In genomic region chr16:66596986-66597848, GRCh38 we compare ENCODE assay signal across 22 cellular contexts. TPM values are rescaled to one million over a fixed set of nuclear protein-coding genes. Genes with fewer than 3 reads are reported as not detected.
DNase-seq lines count a peak whose midpoint lies in the region; ATAC-seq lines count a peak whose summit lies in the region.
"Had no signal": no experiment of that assay in that cellular context is flagged by ENCODE, and none has a peak within 500 bp of the region (broad histone marks: within the 10 kb centered on the region; RNA-seq: fewer than 3 reads in every experiment).

No MANE protein-coding gene starts in this region.

- peak overlapping the region; percentile 44 for H3K4me3 ChIP-seq in CD4-positive, CD25-positive, alpha-beta regulatory T cell (ENCODE audit: low read depth, low read length)
- no peak overlapping the region for H3K4me3 ChIP-seq in CD4-positive, alpha-beta memory T cell (ENCODE audit: low read length in 2 of 2)
- H3K4me3 ChIP-seq in Karpas-422 (ENCODE audit: low read length), result no peak overlapping the region
- H3K4me3 ChIP-seq: esophagus muscularis mucosa, GM23338, thoracic aorta had no signal

- H3K27me3 ChIP-seq in CD4-positive, CD25-positive, alpha-beta regulatory T cell (ENCODE audit: control insufficient read depth, insufficient read depth, low read length), result no peaks in the 10 kb centered on the region
- no peaks in the 10 kb centered on the region for H3K27me3 ChIP-seq in CD4-positive, alpha-beta memory T cell (ENCODE audit: insufficient read depth, low read length)
- H3K27me3 ChIP-seq in Karpas-422 (ENCODE audit: low read length), result no peaks in the 10 kb centered on the region; the same call in 1 of the 2 replicates
- H3K27me3 ChIP-seq: BE2C had no signal

- peak overlapping the region; percentile 50 for H3K27ac ChIP-seq in CD4-positive, CD25-positive, alpha-beta regulatory T cell (ENCODE audit: insufficient read depth, low read length, poor library complexity, severe bottlenecking)
- H3K27ac ChIP-seq in CD4-positive, alpha-beta memory T cell (ENCODE audit: low read depth, low read length), result no peak overlapping the region
- H3K27ac ChIP-seq in Karpas-422 (ENCODE audit: low read length), result no peak overlapping the region
- H3K27ac ChIP-seq: esophagus muscularis mucosa, HL-60, thoracic aorta had no signal

- no peaks in the 10 kb centered on the region for H3K27me3 Mint-ChIP-seq in CD4-positive, CD25-positive, alpha-beta regulatory T cell
- H3K27me3 Mint-ChIP-seq in CD4-positive, alpha-beta memory T cell, result no peaks in the 10 kb centered on the region
- H3K27me3 Mint-ChIP-seq in activated naive CD8-positive, alpha-beta T cell, result no peaks in the 10 kb centered on the region
- H3K27me3 Mint-ChIP-seq: central memory CD8-positive, alpha-beta T cell had no signal

- no peak overlapping the region for H3K9ac ChIP-seq in Karpas-422 (ENCODE audit: low read length)

- H3K27ac Mint-ChIP-seq in CD4-positive, CD25-positive, alpha-beta regulatory T cell, result peak overlapping the region; percentile 72 to 96 (median 74)
- peak overlapping the region; percentile 23 to 81 (median 58) for H3K27ac Mint-ChIP-seq in CD4-positive, alpha-beta memory T cell
- H3K27ac Mint-ChIP-seq in activated naive CD8-positive, alpha-beta T cell, result peak overlapping the region; percentile 13
- H3K27ac Mint-ChIP-seq: activated B cell treated with CpG ODN at 0.5 μM for 24 hours, GM23338, mesothelial cell of epicardium had no signal

- peak overlapping the region; percentile 30 to 76 (median 60) for H3K4me3 Mint-ChIP-seq in CD4-positive, CD25-positive, alpha-beta regulatory T cell
- H3K4me3 Mint-ChIP-seq in CD4-positive, alpha-beta memory T cell, result peak overlapping the region in 3 of 8 donors; percentile 31 to 72 (median 43)
- no peak overlapping the region for H3K4me3 Mint-ChIP-seq in activated naive CD8-positive, alpha-beta T cell
- H3K4me3 Mint-ChIP-seq: activated B cell treated with CpG ODN at 0.5 μM for 24 hours; central memory CD8-positive, alpha-beta T cell; GM23338; IgD-negative memory B cell; mesothelial cell of epicardium had no signal

- H3K9me2 ChIP-seq in Karpas-422 (replicated peaks; ENCODE audit: insufficient read depth, low read length), result no peaks in the 10 kb centered on the region

- H4K20me1 ChIP-seq in Karpas-422 (ENCODE audit: insufficient read depth, low read depth, low read length), result peaks cover 3% of the 10 kb centered on the region; the same call in 1 of the 2 replicates

- CTCF ChIA-PET in CD4-positive, alpha-beta memory T cell (lab: Charles Lee; ENCODE audit: partially characterized antibody), result interaction anchor here (1.1 to 6.7 kb wide), 4 partner anchors 11 to 191 kb away, joined by 4 to 35 read pairs (median 6); no protein-coding TSS in a partner anchor

- no peaks in the 10 kb centered on the region for H3K9me3 ChIP-seq in CD4-positive, CD25-positive, alpha-beta regulatory T cell (ENCODE audit: control insufficient read depth in 2 of 2, low read length in 2 of 2)
- no peaks in the 10 kb centered on the region for H3K9me3 ChIP-seq in CD4-positive, alpha-beta memory T cell (ENCODE audit: control insufficient read depth in 1 of 2, low read length in 2 of 2)
- peaks cover 5% of the 10 kb centered on the region; the same call in 1 of the 2 replicates for H3K9me3 ChIP-seq in Karpas-422 (ENCODE audit: low read length)
- H3K9me3 ChIP-seq: BE2C, thoracic aorta had no signal

- peaks cover 27% of the 10 kb centered on the region for H3K4me1 ChIP-seq in CD4-positive, CD25-positive, alpha-beta regulatory T cell (ENCODE audit: control insufficient read depth, insufficient read depth, low read length, poor library complexity, severe bottlenecking)
- peaks cover 26% of the 10 kb centered on the region for H3K4me1 ChIP-seq in CD4-positive, alpha-beta memory T cell (ENCODE audit: insufficient read depth, low read length)
- peaks cover 20% of the 10 kb centered on the region for H3K4me1 ChIP-seq in Karpas-422 (ENCODE audit: low read length)
- H3K4me1 ChIP-seq: BE2C, esophagus muscularis mucosa had no signal

- H3K4me1 Mint-ChIP-seq in CD4-positive, CD25-positive, alpha-beta regulatory T cell, result peaks cover 13 to 45% (median 25%) of the 10 kb centered on the region in 4 donors
- H3K4me1 Mint-ChIP-seq in CD4-positive, alpha-beta memory T cell, result peaks cover 15 to 30% (median 20%) of the 10 kb centered on the region in 4 donors
- H3K4me1 Mint-ChIP-seq in activated naive CD8-positive, alpha-beta T cell (ENCODE audit: low read depth), result peaks cover 30% of the 10 kb centered on the region
- H3K4me1 Mint-ChIP-seq: central memory CD8-positive, alpha-beta T cell; GM23338 had no signal

- DNase-seq in CD4-positive, CD25-positive, alpha-beta regulatory T cell, result peak in 1 of 3 donors; percentile 86
- DNase-seq in CD4-positive, alpha-beta memory T cell, result no peak
- peak; percentile 53 for DNase-seq in Karpas-422
- no peak for DNase-seq in NCI-H1092 (lab: John Stamatoyannopoulos, UW)
- DNase-seq in SIG-M5 treated with dmso at 0.1 percent for 504 hours (lab: John Stamatoyannopoulos, UW; ENCODE audit: unreplicated experiment), result no peak
- DNase-seq in mucosa of gallbladder (ENCODE audit: low spot score), result no peak
- DNase-seq: activated B cell treated with CpG ODN at 0.5 μM for 24 hours; anterior cingulate cortex; BE2C; DMS 273 treated with DMSO at 0.1 percent for 48 hours; effector CD8-positive, alpha-beta T cell; NCI-H524; Right ventricle myocardium superior had no signal

- H3K36me3 ChIP-seq in CD4-positive, CD25-positive, alpha-beta regulatory T cell (ENCODE audit: control insufficient read depth, insufficient read depth, low read length), result no peaks in the 10 kb centered on the region
- no peaks in the 10 kb centered on the region for H3K36me3 ChIP-seq in CD4-positive, alpha-beta memory T cell (ENCODE audit: insufficient read depth, low read length)
- no peaks in the 10 kb centered on the region for H3K36me3 ChIP-seq in Karpas-422 (ENCODE audit: insufficient read depth, low read length)
- H3K36me3 ChIP-seq: BE2C, esophagus muscularis mucosa, thoracic aorta had no signal

- H3K79me2 ChIP-seq in Karpas-422 (ENCODE audit: low read length), result no peaks in the 10 kb centered on the region

- ATAC-seq in CD4-positive, CD25-positive, alpha-beta regulatory T cell (ENCODE audit: low read depth in 2 of 2), result peak; percentile 65 to 76
- ATAC-seq: GM23338, left lobe of liver had no signal

- POLR2A ChIA-PET in CD4-positive, alpha-beta memory T cell (lab: Charles Lee; ENCODE audit: partially characterized antibody), result interaction anchor here (0.7 to 1.5 kb wide), 3 partner anchors 8 to 44 kb away, joined by 4 to 6 read pairs (median 5); partner anchors contain the start of genes CKLF and CMTM2

- no peaks in the 10 kb centered on the region for H3K36me3 Mint-ChIP-seq in CD4-positive, CD25-positive, alpha-beta regulatory T cell
- H3K36me3 Mint-ChIP-seq in CD4-positive, alpha-beta memory T cell, result peaks cover 0 to 4% of the 10 kb centered on the region in 2 donors
- H3K36me3 Mint-ChIP-seq in activated naive CD8-positive, alpha-beta T cell, result no peaks in the 10 kb centered on the region
- H3K36me3 Mint-ChIP-seq: mesothelial cell of epicardium had no signal

- H2AFZ ChIP-seq in Karpas-422 (ENCODE audit: low read length), result no peak overlapping the region
- H2AFZ ChIP-seq: GM23338 had no signal

- H3K4me2 ChIP-seq in Karpas-422 (ENCODE audit: low read depth, low read length, poor library complexity, severe bottlenecking), result no peak overlapping the region
- H3K4me2 ChIP-seq: GM23338 had no signal

- intact Hi-C loops in CD4-positive, alpha-beta memory T cell (cut with micrococcal nuclease), result no loop called here

- peaks cover 0 to 4% (median 1%) of the 10 kb centered on the region in 7 donors for H3K9me3 Mint-ChIP-seq in CD4-positive, CD25-positive, alpha-beta regulatory T cell
- H3K9me3 Mint-ChIP-seq in CD4-positive, alpha-beta memory T cell, result peaks cover 0 to 6% (median 4%) of the 10 kb centered on the region in 8 donors
- no peaks in the 10 kb centered on the region for H3K9me3 Mint-ChIP-seq in activated naive CD8-positive, alpha-beta T cell (ENCODE audit: low read depth)
- H3K9me3 Mint-ChIP-seq: central memory CD8-positive, alpha-beta T cell; mesothelial cell of epicardium had no signal

RNA-seq across cellular contexts. Expression of gene CMTM3, which starts 7.3 kb away (rescaled TPM):
- total RNA-seq in CD4-positive, CD25-positive, alpha-beta regulatory T cell, result 83.1 TPM
- polyA plus RNA-seq in CD4-positive, CD25-positive, alpha-beta regulatory T cell, result 100 to 1,000 TPM in 3 of 4 donors, 10 to 100 TPM in 1; 98.6 to 127 (median 124) TPM
- 10 to 100 TPM; 74.2 to 74.3 TPM for total RNA-seq in CD4-positive, alpha-beta memory T cell
- polyA plus RNA-seq in CD4-positive, alpha-beta memory T cell, result 100 to 1,000 TPM in 1 of 2 donors, 10 to 100 TPM in 1; 98.8 to 105 TPM
- 19.7 and 21.1 TPM in 2 replicates for total RNA-seq in Karpas-422 (2014; rRNA removed; shearing (Covaris generic); ENCODE audit: low replicate concordance)
- total RNA-seq in mucosa of gallbladder, result 19.2 TPM

RNA-seq across cellular contexts. Expression of gene CMTM2, which starts 18.0 kb away (rescaled TPM):
- total RNA-seq in CD4-positive, CD25-positive, alpha-beta regulatory T cell, result 0.49 TPM
- not detected for polyA plus RNA-seq in CD4-positive, CD25-positive, alpha-beta regulatory T cell
- total RNA-seq in CD4-positive, alpha-beta memory T cell, result under 1 TPM; 0.72 to 0.79 TPM
- not detected for polyA plus RNA-seq in CD4-positive, alpha-beta memory T cell
- not detected in 2 replicates for total RNA-seq in Karpas-422 (2014; rRNA removed; shearing (Covaris generic); ENCODE audit: low replicate concordance)
- not detected for total RNA-seq in mucosa of gallbladder
- total RNA-seq: activated B cell treated with CpG ODN at 0.5 μM for 24 hours, GM23338, left lobe of liver had no signal
- polyA plus RNA-seq: GM23338, IgD-negative memory B cell had no signal

RNA-seq across cellular contexts. Expression of gene CMTM1, which starts 31.0 kb away (rescaled TPM):
- 3.2 TPM for total RNA-seq in CD4-positive, CD25-positive, alpha-beta regulatory T cell
- polyA plus RNA-seq in CD4-positive, CD25-positive, alpha-beta regulatory T cell, result 1 to 10 TPM in 2 of 4 donors, under 1 TPM in 2; 0.26 to 1.7 (median 0.96) TPM
- total RNA-seq in CD4-positive, alpha-beta memory T cell, result 10 to 100 TPM; 12.2 to 13.4 TPM
- polyA plus RNA-seq in CD4-positive, alpha-beta memory T cell, result 1 to 10 TPM in 1 of 2 donors, under 1 TPM in 1; 0.80 to 1.6 TPM
- 0.61 and 5.8 TPM in 2 replicates for total RNA-seq in Karpas-422 (2014; rRNA removed; shearing (Covaris generic); ENCODE audit: low replicate concordance)
- total RNA-seq in mucosa of gallbladder, result 12.1 TPM
- polyA plus RNA-seq: IgD-negative memory B cell had no signal

RNA-seq across cellular contexts. Expression of gene CKLF, which starts 44.8 kb away (rescaled TPM):
- total RNA-seq in CD4-positive, CD25-positive, alpha-beta regulatory T cell, result 48.2 TPM
- polyA plus RNA-seq in CD4-positive, CD25-positive, alpha-beta regulatory T cell, result 100 to 1,000 TPM; 157 to 242 (median 168) TPM
- total RNA-seq in CD4-positive, alpha-beta memory T cell, result 10 to 100 TPM; 71.0 to 76.6 TPM
- polyA plus RNA-seq in CD4-positive, alpha-beta memory T cell, result 100 to 1,000 TPM; 154 to 173 TPM
- 61.3 and 76.0 TPM in 2 replicates for total RNA-seq in Karpas-422 (2014; rRNA removed; shearing (Covaris generic); ENCODE audit: low replicate concordance)
- total RNA-seq in mucosa of gallbladder, result 50.0 TPM

RNA-seq across cellular contexts. Expression of gene TK2, which starts 47.3 kb away (rescaled TPM):
- total RNA-seq in CD4-positive, CD25-positive, alpha-beta regulatory T cell, result 8.2 TPM
- 1 to 10 TPM; 5.1 to 8.8 (median 7.7) TPM for polyA plus RNA-seq in CD4-positive, CD25-positive, alpha-beta regulatory T cell
- total RNA-seq in CD4-positive, alpha-beta memory T cell, result 10 to 100 TPM in 1 of 2 experiments, 1 to 10 TPM in 1; 9.0 to 10.2 TPM
- polyA plus RNA-seq in CD4-positive, alpha-beta memory T cell, result 1 to 10 TPM; 3.9 to 5.9 TPM
- total RNA-seq in Karpas-422 (2014; rRNA removed; shearing (Covaris generic); ENCODE audit: low replicate concordance), result 6.9 and 8.6 TPM in 2 replicates
- 38.5 TPM for total RNA-seq in mucosa of gallbladder

Comparison
In these comparisons a context has a peak if more than half of its experiments do, and no peak if none do; other contexts are left out.
1. H3K27ac Mint-ChIP-seq: peak in every context shown above with its lines; median percentile 74 in CD4-positive, CD25-positive, alpha-beta regulatory T cell; 58 in CD4-positive, alpha-beta memory T cell; 13 in activated naive CD8-positive, alpha-beta T cell.